28 cellular contexts compared by ENCODE assay signal in genomic region chrX:96455078-96455477, GRCh38.
DNase-seq lines count a peak whose midpoint lies in the region; ATAC-seq and TF ChIP-seq lines count a peak whose summit lies in the region.
"Had no signal": no experiment of that assay in that cellular context is flagged by ENCODE, and none has a peak within 500 bp of the region (broad histone marks: within the 10 kb centered on the region; RNA-seq: fewer than 3 reads in every experiment).

No MANE protein-coding gene starts in this region.

- peak; percentile 36 for ATAC-seq in HG02938 (IDR thresholded peaks at IDR 0.05; ENCODE audit: unreplicated experiment)
- peak; percentile 59 for ATAC-seq in HG03469 (IDR thresholded peaks at IDR 0.05; ENCODE audit: unreplicated experiment)
- ATAC-seq in PC-3 = no peak
- ATAC-seq: foreskin keratinocyte, mucosa of descending colon, Right ventricle myocardium inferior had no signal

- no peaks in the 10 kb centered on the region for H3F3A ChIP-seq in PC-9 (ENCODE audit: insufficient read depth, low read depth)
- no peaks in the 10 kb centered on the region for H3F3A ChIP-seq in PC-3 (ENCODE audit: low read length, unreplicated experiment)

- no peaks in the 10 kb centered on the region for H3K27me3 ChIP-seq in PC-9 (ENCODE audit: insufficient read depth, low read depth)
- no peaks in the 10 kb centered on the region for H3K27me3 ChIP-seq in PC-3 (ENCODE audit: low read length)
- H3K27me3 ChIP-seq in tibial artery = no peaks in the 10 kb centered on the region
- H3K27me3 ChIP-seq: ascending aorta, foreskin keratinocyte, neural progenitor cell, stomach, upper lobe of left lung had no signal

- CTCF ChIA-PET in PC-9 (lab: Charles Lee) (no interaction called here), PC-3 (lab: Charles Lee) (no interaction called here)

- no peaks in the 10 kb centered on the region for H3K4me1 ChIP-seq in PC-9 (replicated peaks; ENCODE audit: insufficient read depth)
- H3K4me1 ChIP-seq in PC-3 (ENCODE audit: insufficient read depth, low read length) = no peaks in the 10 kb centered on the region
- H3K4me1 ChIP-seq in tibial artery = no peaks in the 10 kb centered on the region
- H3K4me1 ChIP-seq: ascending aorta, Caco-2, foreskin keratinocyte, HAP-1, neural progenitor cell, stomach, upper lobe of left lung had no signal

- no peak overlapping the region for H3K4me3 ChIP-seq in PC-9
- no peak overlapping the region for H3K4me3 ChIP-seq in PC-3 (ENCODE audit: low read length)
- H3K4me3 ChIP-seq in tibial artery = no peak overlapping the region
- H3K4me3 ChIP-seq: ascending aorta, HAP-1, mucosa of descending colon, neural progenitor cell, stomach, upper lobe of left lung had no signal

- DNase-seq in NCI-H2171 treated with DMSO at 0.1 percent for 48 hours (lab: John Stamatoyannopoulos, UW) (peak; percentile 2), NCI-H2171 (lab: John Stamatoyannopoulos, UW) (no peak), PC-9 (no peak), PC-3 (no peak), tibial artery (no peak)
- DNase-seq in stimulated activated CD4-positive, alpha-beta T cell treated with anti-CD3 and anti-CD28 coated beads, Interleukin-4, amount 100 ng/mL, for 1 hour = no peak
- DNase-seq: 8988T; activated CD4-positive, CD25-positive, alpha-beta regulatory T cell treated with anti-CD3 and anti-CD28 coated beads, Interleukin-2, amount 50 U/mL, for 72 hours; activated T-cell treated with anti-CD3 and anti-CD28 coated beads, Interleukin-2, amount 50 U/mL, for 48 hours; Caco-2; erythroblast; foreskin keratinocyte; hypothalamus; islet precursor cell; Kasumi-1; mucosa of descending colon; NCI-H1105; NCI-H510A treated with DMSO at 0.1 percent for 48 hours; small intestine; stimulated activated CD4-positive, alpha-beta T cell treated with anti-CD3 and anti-CD28 coated beads, Interleukin-4, amount 100 ng/mL, for 24 hours; stomach; upper lobe of left lung had no signal

- H3K9me2 ChIP-seq in PC-9 (ENCODE audit: insufficient read depth) = no peaks in the 10 kb centered on the region
- no peaks in the 10 kb centered on the region for H3K9me2 ChIP-seq in PC-3 (replicated peaks; ENCODE audit: low read length)

- POLR2A ChIA-PET in PC-9 (lab: Charles Lee; ENCODE audit: unreplicated experiment) (no interaction called here), PC-3 (lab: Charles Lee; ENCODE audit: unreplicated experiment) (no interaction called here)

- no peaks in the 10 kb centered on the region for H3K79me2 ChIP-seq in PC-9 (ENCODE audit: low read depth)
- H3K79me2 ChIP-seq in PC-3 (ENCODE audit: low read length) = no peaks in the 10 kb centered on the region

- H3K27ac ChIP-seq in PC-9 = no peak overlapping the region
- no peak overlapping the region for H3K27ac ChIP-seq in PC-3 (ENCODE audit: low read length)
- no peak overlapping the region for H3K27ac ChIP-seq in tibial artery
- H3K27ac ChIP-seq: ascending aorta, foreskin keratinocyte, neural progenitor cell, stomach, upper lobe of left lung had no signal

- H3K9me3 ChIP-seq in PC-9 (ENCODE audit: insufficient read depth, low read depth) (no peaks in the 10 kb centered on the region), PC-3 (ENCODE audit: low read length) (no peaks in the 10 kb centered on the region), tibial artery (no peaks in the 10 kb centered on the region)
- H3K9me3 ChIP-seq: ascending aorta, Caco-2, HAP-1, mucosa of descending colon, upper lobe of left lung had no signal

- H3K4me2 ChIP-seq in PC-9 (no peak overlapping the region), PC-3 (ENCODE audit: low read length) (no peak overlapping the region)
- H3K4me2 ChIP-seq: neural progenitor cell had no signal

- TF ChIP-seq CTCF in PC-9 (conservative IDR thresholded peaks at IDR 0.05) (no peak), PC-3 (conservative IDR thresholded peaks at IDR 0.05; ENCODE audit: low read depth, low read length) (no peak), tibial artery (IDR thresholded peaks at IDR 0.05) (no peak)

- intact Hi-C loops in PC-9 (cut with micrococcal nuclease; ENCODE audit: unreplicated experiment) = no loop called here
- intact Hi-C loops in PC-3 (cut with micrococcal nuclease) = no loop called here
- intact Hi-C loops in tibial artery (cut with DNase I; ENCODE audit: low total_unique reads) = no loop called here

- H3K9ac ChIP-seq in PC-3 (ENCODE audit: low read length) = no peak overlapping the region
- H3K9ac ChIP-seq: neural progenitor cell had no signal

- H2AFZ ChIP-seq in PC-9 = no peak overlapping the region
- H2AFZ ChIP-seq in PC-3 (ENCODE audit: low read length) = no peak overlapping the region
- H2AFZ ChIP-seq: neural progenitor cell had no signal

- no peaks in the 10 kb centered on the region for H3K36me3 ChIP-seq in PC-9 (ENCODE audit: low read depth)
- H3K36me3 ChIP-seq in PC-3 (ENCODE audit: low read depth, low read length) = no peaks in the 10 kb centered on the region
- no peaks in the 10 kb centered on the region for H3K36me3 ChIP-seq in tibial artery
- H3K36me3 ChIP-seq: ascending aorta, HAP-1, neural progenitor cell, stomach, upper lobe of left lung had no signal

- no TSS peak for BruUV-seq in PC-9 (replicated peaks; lab: Mats Ljungman, UMichigan)
- BruUV-seq in PC-3 (replicated peaks; lab: Mats Ljungman, UMichigan) = no TSS peak

- H4K20me1 ChIP-seq in PC-9 (ENCODE audit: insufficient read depth) (no peaks in the 10 kb centered on the region), PC-3 (ENCODE audit: low read length) (no peaks in the 10 kb centered on the region)
